In genomic region chr7:22647451-22648257, GRCh38 we compare ENCODE assay signal across 13 cellular contexts.
DNase-seq lines count a peak whose midpoint lies in the region; ATAC-seq and TF ChIP-seq lines count a peak whose summit lies in the region.
"Had no signal": no experiment of that assay in that cellular context is flagged by ENCODE, and none has a peak within 500 bp of the region (broad histone marks: within the 10 kb centered on the region; RNA-seq: fewer than 3 reads in every experiment).

No MANE protein-coding gene starts in this region.

- H3K4me3 ChIP-seq in foreskin fibroblast (ENCODE audit: low read depth in 1 of 2, low read length in 2 of 2), result no peak overlapping the region
- H3K4me3 ChIP-seq: gastrocnemius medialis had no signal

- H3K36me3 Mint-ChIP-seq in activated T-helper 17 cell treated with anti-CD3 and anti-CD28 coated beads, Interleukin-2, amount 50 U/mL, for 72 hours (ENCODE audit: low read depth), result no peaks in the 10 kb centered on the region

- H3K27me3 Mint-ChIP-seq in stimulated activated naive CD8-positive, alpha-beta T cell treated with anti-CD3 and anti-CD28 coated beads, Interleukin-15, amount 100 ng/mL, for 72 hours, result peaks cover 45% of the 10 kb centered on the region
- peaks cover 16% of the 10 kb centered on the region for H3K27me3 Mint-ChIP-seq in activated T-helper 17 cell treated with anti-CD3 and anti-CD28 coated beads, Interleukin-2, amount 50 U/mL, for 72 hours

- H3K9me3 Mint-ChIP-seq in stimulated activated naive CD8-positive, alpha-beta T cell treated with anti-CD3 and anti-CD28 coated beads, Interleukin-15, amount 100 ng/mL, for 72 hours, result peaks cover 39% of the 10 kb centered on the region in 2 donors
- H3K9me3 Mint-ChIP-seq in activated T-helper 17 cell treated with anti-CD3 and anti-CD28 coated beads, Interleukin-2, amount 50 U/mL, for 72 hours, result peaks cover 20% of the 10 kb centered on the region

- DNase-seq in stimulated activated naive CD8-positive, alpha-beta T cell treated with anti-CD3 and anti-CD28 coated beads, Interleukin-15, Interleukin-2, amounts not matched to agents 100 U/mL and 50 U/mL, for 24 hours, result no peak
- DNase-seq in stimulated activated naive CD8-positive, alpha-beta T cell treated with anti-CD3 and anti-CD28 coated beads, Interleukin-15, amount 100 ng/mL, for 72 hours, result no peak
- DNase-seq in foreskin fibroblast, result peak; percentile 46 to 55
- DNase-seq in activated gamma-delta T cell (lab: John Stamatoyannopoulos, UW), result no peak
- DNase-seq in central memory CD4-positive, alpha-beta T cell, result no peak
- DNase-seq: activated T-cell treated with anti-CD3 and anti-CD28 coated beads, Interleukin-2, amount 50 U/mL, for 24 hours; gastrocnemius medialis; KG1; stimulated activated CD4-positive, alpha-beta T cell treated with anti-CD3 and anti-CD28 coated beads, Interleukin-2, amount 100 ng/mL, for 48 hours had no signal

- H3K27ac Mint-ChIP-seq in stimulated activated naive CD8-positive, alpha-beta T cell treated with anti-CD3 and anti-CD28 coated beads, Interleukin-15, amount 100 ng/mL, for 72 hours, result no peak overlapping the region
- no peak overlapping the region for H3K27ac Mint-ChIP-seq in activated T-helper 17 cell treated with anti-CD3 and anti-CD28 coated beads, Interleukin-2, amount 50 U/mL, for 72 hours
- H3K27ac Mint-ChIP-seq: activated T-cell treated with anti-CD3 and anti-CD28 coated beads, Interleukin-2, amount 50 U/mL, for 24 hours had no signal

- ATAC-seq in stimulated activated naive CD8-positive, alpha-beta T cell treated with anti-CD3 and anti-CD28 coated beads, Interleukin-15, Interleukin-2, amounts not matched to agents 100 U/mL and 50 U/mL, for 24 hours, result peak; percentile 55
- ATAC-seq in stimulated activated naive CD8-positive, alpha-beta T cell treated with anti-CD3 and anti-CD28 coated beads, Interleukin-15, amount 100 ng/mL, for 72 hours, result no peak
- ATAC-seq in activated T-helper 17 cell treated with anti-CD3 and anti-CD28 coated beads, Interleukin-2, amount 50 U/mL, for 72 hours (replicated peaks), result peak; percentile 43
- ATAC-seq in HG02973 (IDR thresholded peaks at IDR 0.05; ENCODE audit: unreplicated experiment) (no peak), HG03442 (IDR thresholded peaks at IDR 0.05; ENCODE audit: unreplicated experiment) (no peak)
- ATAC-seq: gastrocnemius medialis, left lobe of liver had no signal

- no peak overlapping the region for H3K4me3 Mint-ChIP-seq in stimulated activated naive CD8-positive, alpha-beta T cell treated with anti-CD3 and anti-CD28 coated beads, Interleukin-15, amount 100 ng/mL, for 72 hours
- no peak overlapping the region for H3K4me3 Mint-ChIP-seq in activated T-helper 17 cell treated with anti-CD3 and anti-CD28 coated beads, Interleukin-2, amount 50 U/mL, for 72 hours
- H3K4me3 Mint-ChIP-seq: activated T-cell treated with anti-CD3 and anti-CD28 coated beads, Interleukin-2, amount 50 U/mL, for 24 hours had no signal

- no peaks in the 10 kb centered on the region for H3K4me1 Mint-ChIP-seq in stimulated activated naive CD8-positive, alpha-beta T cell treated with anti-CD3 and anti-CD28 coated beads, Interleukin-15, amount 100 ng/mL, for 72 hours
- no peaks in the 10 kb centered on the region for H3K4me1 Mint-ChIP-seq in activated T-helper 17 cell treated with anti-CD3 and anti-CD28 coated beads, Interleukin-2, amount 50 U/mL, for 72 hours

- TF ChIP-seq CTCF in foreskin fibroblast (IDR thresholded peaks at IDR 0.05; ENCODE audit: low read depth, low read length), result no peak

Comparison
In these comparisons a context has a peak if more than half of its experiments do, and no peak if none do; other contexts are left out.
1. ATAC-seq: peak in stimulated activated naive CD8-positive, alpha-beta T cell treated with anti-CD3 and anti-CD28 coated beads, Interleukin-15, Interleukin-2, amounts not matched to agents 100 U/mL and 50 U/mL, for 24 hours (single experiment) and activated T-helper 17 cell treated with anti-CD3 and anti-CD28 coated beads, Interleukin-2, amount 50 U/mL, for 72 hours (single experiment); none in stimulated activated naive CD8-positive, alpha-beta T cell treated with anti-CD3 and anti-CD28 coated beads, Interleukin-15, amount 100 ng/mL, for 72 hours (single experiment), HG02973 (single experiment) and HG03442 (single experiment).
2. DNase-seq: peak in foreskin fibroblast (2 of 2); none in stimulated activated naive CD8-positive, alpha-beta T cell treated with anti-CD3 and anti-CD28 coated beads, Interleukin-15, Interleukin-2, amounts not matched to agents 100 U/mL and 50 U/mL, for 24 hours (single experiment), stimulated activated naive CD8-positive, alpha-beta T cell treated with anti-CD3 and anti-CD28 coated beads, Interleukin-15, amount 100 ng/mL, for 72 hours (0 of 2), activated gamma-delta T cell (single experiment) and central memory CD4-positive, alpha-beta T cell (single experiment).